8 cellular contexts compared by ENCODE assay signal in the genomic region with DNA sequence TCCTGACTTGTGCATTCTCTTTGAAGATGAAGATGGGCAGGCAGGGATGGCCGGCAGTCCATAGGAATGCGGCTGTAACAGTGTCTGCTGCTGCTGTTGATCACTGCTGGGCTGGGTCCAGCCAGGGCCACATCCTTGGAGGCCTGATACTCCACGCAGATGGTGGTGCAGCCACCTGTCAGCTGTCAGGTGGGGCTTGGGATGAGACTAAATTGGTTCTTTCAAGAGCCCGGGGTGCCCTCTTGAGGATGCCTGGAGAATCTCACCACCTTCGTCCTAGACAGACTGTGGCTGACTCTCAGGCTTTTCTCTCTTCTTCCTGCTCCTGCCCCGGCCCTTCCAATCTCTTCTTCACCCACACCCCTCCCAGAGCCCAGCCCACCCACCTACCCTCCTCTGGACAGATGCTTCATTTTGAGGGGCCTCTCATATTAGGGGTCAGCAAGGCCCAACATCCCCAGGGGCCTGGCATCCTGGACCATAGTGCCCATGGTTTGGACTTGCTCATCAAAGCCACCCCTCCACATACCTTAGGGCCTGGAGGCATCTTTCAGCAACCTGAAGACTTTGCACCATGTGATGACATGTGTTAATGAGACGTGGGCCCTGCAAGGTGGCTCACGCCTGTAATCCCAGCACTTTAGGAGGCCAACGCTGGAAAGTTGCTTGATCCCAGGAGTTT. TPM values are rescaled to one million over a fixed set of nuclear protein-coding genes. Genes with fewer than 3 reads are reported as not detected.
DNase-seq lines count a peak whose midpoint lies in the region; ATAC-seq and TF ChIP-seq lines count a peak whose summit lies in the region.

No MANE protein-coding gene starts in this region.

- no peak overlapping the region for H3K14ac ChIP-seq in trophoblast cell (ENCODE audit: low read length)

- H3K27me3 ChIP-seq in trophoblast cell (ENCODE audit: insufficient read depth, low read length) = no peaks in the 10 kb centered on the region
- H3K27me3 ChIP-seq in uterus = no peaks in the 10 kb centered on the region

- H2AFZ ChIP-seq in trophoblast cell (ENCODE audit: insufficient read depth, low read length, poor library complexity) = peak overlapping the region; percentile 8

- no peak overlapping the region for H4K8ac ChIP-seq in trophoblast cell (ENCODE audit: low read depth, low read length)

- no peak overlapping the region for H3K4ac ChIP-seq in trophoblast cell (ENCODE audit: low read depth, low read length)

- no peaks in the 10 kb centered on the region for H3K79me2 ChIP-seq in trophoblast cell (ENCODE audit: control insufficient read depth, insufficient read depth, low read length, poor library complexity)

- H3K36me3 ChIP-seq in trophoblast cell (ENCODE audit: control insufficient read depth in 1 of 2, insufficient read depth in 2 of 2, low read length in 2 of 2) = peaks cover 3 to 7% of the 10 kb centered on the region in 2 experiments
- H3K36me3 ChIP-seq in uterus = no peaks in the 10 kb centered on the region

- H2BK12ac ChIP-seq in trophoblast cell (ENCODE audit: low read length) = no peak overlapping the region

- H3K18ac ChIP-seq in trophoblast cell (ENCODE audit: low read length) = no peak overlapping the region

- TF ChIP-seq POLR2A in uterus (IDR thresholded peaks at IDR 0.05) = no peak

- H2BK5ac ChIP-seq in trophoblast cell (ENCODE audit: low read depth, low read length, poor library complexity) = no peak overlapping the region

- H4K12ac ChIP-seq in trophoblast cell (ENCODE audit: low read depth, low read length) = no peak overlapping the region

- no peak overlapping the region for H3K4me2 ChIP-seq in trophoblast cell (ENCODE audit: low read length)

- H3K4me3 ChIP-seq in trophoblast cell (ENCODE audit: low read depth, low read length) = no peak overlapping the region
- no peak overlapping the region for H3K4me3 ChIP-seq in uterus

- H3K9ac ChIP-seq in trophoblast cell (ENCODE audit: low read length) = no peak overlapping the region

- H3K9me3 ChIP-seq in trophoblast cell (ENCODE audit: insufficient read depth, low read depth, low read length) (no peaks in the 10 kb centered on the region), uterus (no peaks in the 10 kb centered on the region)

- peak; percentile 40 for DNase-seq in COLO829 (ENCODE audit: low spot score)
- DNase-seq in NCI-H82 treated with DMSO at 0.1 percent for 48 hours (lab: John Stamatoyannopoulos, UW; ENCODE audit: unreplicated experiment) = peak; percentile 54
- DNase-seq in activated T-cell treated with anti-CD3 and anti-CD28 coated beads for 1 hour (ENCODE audit: low read depth) = peak; percentile 41
- peak; percentile 35 for DNase-seq in fibroblast of peridontal ligament (ENCODE audit: extremely low read depth)
- DNase-seq in trophoblast cell = peak; percentile 56 to 66
- DNase-seq in uterus = no peak
- DNase-seq in hippocampal formation (lab: John Stamatoyannopoulos, UW) = no peak

- H4K91ac ChIP-seq in trophoblast cell (ENCODE audit: low read depth, low read length) = no peak overlapping the region

- H3K23ac ChIP-seq in trophoblast cell (ENCODE audit: low read length) = no peak overlapping the region

- ATAC-seq in HG02798 (IDR thresholded peaks at IDR 0.05; ENCODE audit: poor library complexity, unreplicated experiment) = peak; percentile 66

- no peak overlapping the region for H3K27ac ChIP-seq in trophoblast cell (ENCODE audit: low read depth, low read length)
- H3K27ac ChIP-seq in uterus = no peak overlapping the region

- WGBS in trophoblast cell (ENCODE audit: extremely low coverage, insufficient coverage, insufficient read length) = no CpG with 5 or more reads among the region's 9 CpGs

- no peak overlapping the region for H2BK120ac ChIP-seq in trophoblast cell (ENCODE audit: insufficient read depth, low read length, poor library complexity)

- intact Hi-C loops in uterus (cut with DNase I; ENCODE audit: low total_unique reads) = no loop called here

- H3K79me1 ChIP-seq in trophoblast cell (ENCODE audit: low read length) = no peaks in the 10 kb centered on the region

- H3K4me1 ChIP-seq in trophoblast cell (ENCODE audit: control insufficient read depth in 1 of 2, insufficient read depth in 2 of 2, low read length in 2 of 2) (no peaks in the 10 kb centered on the region), uterus (no peaks in the 10 kb centered on the region)

- H2AK5ac ChIP-seq in trophoblast cell (ENCODE audit: low read length) = no peak overlapping the region

- peak in 3 of 4 experiments; percentile 30 to 40 (median 34) for TF ChIP-seq CTCF in uterus (IDR thresholded peaks at IDR 0.05)

RNA-seq across cellular contexts. Expression of a gene that starts 19.1 kb away (rescaled TPM):
- 5.0 and 5.2 TPM in 2 replicates for polyA plus RNA-seq in trophoblast cell (2013)
- 10 to 100 TPM in 2 of 4 donors, 1 to 10 TPM in 2; 1.0 to 23.4 (median 10.7) TPM for total RNA-seq in uterus

RNA-seq across cellular contexts. Expression of a gene that starts 28.9 kb away (rescaled TPM):
- 43.6 and 46.2 TPM in 2 replicates for polyA plus RNA-seq in trophoblast cell (2013)
- total RNA-seq in uterus = 10 to 100 TPM; 14.7 to 44.1 (median 27.7) TPM

RNA-seq across cellular contexts. Expression of a gene that starts 29.0 kb away (rescaled TPM):
- polyA plus RNA-seq in trophoblast cell (2013) = 0.29 and 0.42 TPM in 2 replicates
- total RNA-seq in uterus = 1 to 10 TPM in 2 of 4 donors, under 1 TPM in 2; 0.14 to 1.5 (median 0.76) TPM

RNA-seq across cellular contexts. Expression of a gene that starts 38.6 kb away (rescaled TPM):
- 19.9 and 20.8 TPM in 2 replicates for polyA plus RNA-seq in trophoblast cell (2013)
- total RNA-seq in uterus = 10 to 100 TPM; 12.4 to 80.7 (median 39.8) TPM

RNA-seq across cellular contexts. Expression of a gene that starts 48.5 kb away (rescaled TPM):
- 209 and 234 TPM in 2 replicates for polyA plus RNA-seq in trophoblast cell (2013)
- total RNA-seq in uterus = 1 to 10 TPM in 2 of 4 donors, not detected in 2; 1.4 to 1.5 TPM

Comparison
In these comparisons a context has a peak if more than half of its experiments do, and no peak if none do; other contexts are left out.
1. DNase-seq: peak in COLO829 (single experiment), NCI-H82 treated with DMSO at 0.1 percent for 48 hours (single experiment), activated T-cell treated with anti-CD3 and anti-CD28 coated beads for 1 hour (single experiment), fibroblast of peridontal ligament (single experiment) and trophoblast cell (2 of 2); none in uterus (0 of 2) and hippocampal formation (0 of 2).